Comparison of ENCODE assay signal across 3 cellular contexts in genomic region chr2:83522891-83523493, GRCh38.
TF ChIP-seq lines count a peak whose summit lies in the region.

No MANE protein-coding gene starts in this region.

TF ChIP-seq in liver, 16 proteins besides CTCF, POLR2A, EP300 and RAD21 (continued from another document):
- TF ChIP-seq ZBTB33 (IDR thresholded peaks at IDR 0.05) (peak; percentile 49), SP1 (IDR thresholded peaks at IDR 0.05) (peak; percentile 63), HNF4G (IDR thresholded peaks at IDR 0.05) (peak; percentile 28), EGR1 (IDR thresholded peaks at IDR 0.05; ENCODE audit: low read depth in 2 of 2) (peak in 1 of 2 donors; percentile 12), REST (IDR thresholded peaks at IDR 0.05) (peak; percentile 49), MAX (IDR thresholded peaks at IDR 0.05) (peak; percentile 40), GABPA (IDR thresholded peaks at IDR 0.05 in 1 of 2, conservative IDR thresholded peaks at IDR 0.05 in 1 of 2) (no peak), FOXA2 (IDR thresholded peaks at IDR 0.05) (peak; percentile 66), RXRA (IDR thresholded peaks at IDR 0.05) (peak; percentile 80 to 91), JUND (IDR thresholded peaks at IDR 0.05) (peak in 1 of 2 donors; percentile 64), YY1 (IDR thresholded peaks at IDR 0.05) (peak; percentile 68), ATF3 (IDR thresholded peaks at IDR 0.05) (no peak), FOXA1 (IDR thresholded peaks at IDR 0.05) (peak; percentile 46)

TF ChIP-seq in HepG2, 621 proteins besides CTCF, POLR2A, EP300 and RAD21:
- TF ChIP-seq PREB (CRISPR knock-in tag; IDR thresholded peaks at IDR 0.05), result no peak
- no peak for TF ChIP-seq ZHX2 (IDR thresholded peaks at IDR 0.05; ENCODE audit: low read depth)
- TF ChIP-seq ZHX2 (CRISPR knock-in tag; IDR thresholded peaks at IDR 0.05; ENCODE audit: borderline replicate concordance), result no peak
- no peak for TF ChIP-seq CCAR2 (optimal IDR thresholded peaks at IDR 0.05; ENCODE audit: low read depth, low read length)
TF ChIP-seq in HepG2: peak in this region for 0.

TF ChIP-seq in K562, 482 proteins besides CTCF, POLR2A, EP300 and RAD21 (continued from another document):
- no peak for TF ChIP-seq ZNF318 (IDR thresholded peaks at IDR 0.05; ENCODE audit: borderline replicate concordance in 1 of 2, low read depth in 1 of 2)
- no peak for TF ChIP-seq SRSF9 (IDR thresholded peaks at IDR 0.05; ENCODE audit: borderline replicate concordance, low read depth, low read length)
- TF ChIP-seq ASH1L (IDR thresholded peaks at IDR 0.05; ENCODE audit: borderline replicate concordance, low read depth, partially characterized antibody), result no peak
- TF ChIP-seq WHSC1 (IDR thresholded peaks at IDR 0.05; ENCODE audit: low read length), result no peak
- no peak for TF ChIP-seq TCFL5 (CRISPR knock-in tag; conservative IDR thresholded peaks at IDR 0.05)
- TF ChIP-seq HNRNPUL1 (IDR thresholded peaks at IDR 0.05; ENCODE audit: low read length), result no peak
- TF ChIP-seq TEAD4 (IDR thresholded peaks at IDR 0.05; ENCODE audit: low read length), result no peak
- no peak for TF ChIP-seq TEAD4 (CRISPR knock-in tag; IDR thresholded peaks at IDR 0.05; ENCODE audit: borderline replicate concordance)
- TF ChIP-seq JUND (IDR thresholded peaks at IDR 0.05; ENCODE audit: borderline replicate concordance, low read depth, low read length), result no peak
- no peak for TF ChIP-seq JUND (tag; IDR thresholded peaks at IDR 0.05; ENCODE audit: borderline replicate concordance, low read depth, low read length)
- TF ChIP-seq MAX (CRISPR knock-in tag; IDR thresholded peaks at IDR 0.05), result no peak
- TF ChIP-seq PKNOX1 (IDR thresholded peaks at IDR 0.05), result no peak
- TF ChIP-seq ZNF134 (CRISPR knock-in tag; conservative IDR thresholded peaks at IDR 0.05), result no peak
- TF ChIP-seq BACH1 (tag; IDR thresholded peaks at IDR 0.05), result no peak
- no peak for TF ChIP-seq BCOR (IDR thresholded peaks at IDR 0.05)
